Comparison of ENCODE assay signal across 11 cellular contexts in the genomic region with DNA sequence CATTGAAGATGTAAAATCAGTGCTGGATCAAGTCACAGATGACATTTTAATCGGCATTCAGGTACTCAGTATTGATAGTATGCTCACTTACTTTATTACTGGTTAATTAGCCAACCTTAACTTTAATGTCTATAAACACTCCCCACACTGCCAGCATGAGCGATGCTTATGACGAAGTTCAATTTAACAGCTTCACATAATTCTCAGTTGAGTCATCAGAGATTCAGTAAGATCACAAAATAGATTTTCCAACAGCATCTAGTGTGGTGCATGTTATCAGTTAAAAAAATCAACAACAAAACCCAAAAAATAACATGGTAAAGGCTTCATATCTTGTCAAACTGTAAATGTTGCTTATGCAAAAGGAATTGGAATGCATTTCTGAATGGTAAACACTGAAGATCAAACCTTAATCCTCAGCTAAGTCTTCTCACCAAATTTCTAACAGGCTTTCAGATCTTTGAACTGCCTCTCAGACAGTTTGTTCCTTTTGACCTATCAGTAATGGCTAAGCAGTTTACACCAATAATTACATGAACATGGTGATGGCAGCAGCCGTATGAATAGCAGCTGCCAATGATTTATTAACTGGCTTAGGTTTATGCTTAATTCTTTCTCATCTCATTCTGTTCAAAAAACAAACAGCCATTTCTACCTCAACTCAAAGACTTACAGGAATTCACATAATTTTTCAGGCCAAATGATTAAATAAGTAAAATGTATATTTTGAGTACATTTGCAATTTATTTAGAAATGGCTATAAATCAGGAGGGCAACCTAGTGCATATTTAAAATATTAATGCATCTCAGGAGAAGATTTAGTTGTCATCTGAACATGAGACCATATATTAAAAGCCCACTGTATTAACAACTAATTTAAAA.
A peak's percentile ranks its signal among the peaks of the same experiment; 100 is the strongest.
DNase-seq lines count a peak whose midpoint lies in the region; ATAC-seq and TF ChIP-seq lines count a peak whose summit lies in the region.
"Had no signal": no experiment of that assay in that cellular context is flagged by ENCODE, and none has a peak within 500 bp of the region (broad histone marks: within the 10 kb centered on the region; RNA-seq: fewer than 3 reads in every experiment).

No MANE protein-coding gene starts in this region.

- peak; percentile 79 for ATAC-seq in RWPE2 (ENCODE audit: low read depth)
- no peak for ATAC-seq in HG02852 (IDR thresholded peaks at IDR 0.05; ENCODE audit: unreplicated experiment)
- ATAC-seq: naive thymus-derived CD4-positive, alpha-beta T cell had no signal

- no peaks in the 10 kb centered on the region for H3K9me3 ChIP-seq in RWPE2 (ENCODE audit: severe bottlenecking)
- no peaks in the 10 kb centered on the region for H3K9me3 ChIP-seq in suprapubic skin

- TF ChIP-seq POLR2A in suprapubic skin (IDR thresholded peaks at IDR 0.05), result no peak

- peak; percentile 1 for DNase-seq in NCI-H1436 treated with DMSO at 0.1 percent for 48 hours (lab: John Stamatoyannopoulos, UW)
- DNase-seq in NCI-H1436 (lab: John Stamatoyannopoulos, UW), result no peak
- no peak for DNase-seq in RWPE2 (ENCODE audit: low spot score)
- peak; percentile 85 for DNase-seq in fibroblast of peridontal ligament (ENCODE audit: extremely low read depth)
- no peak for DNase-seq in suprapubic skin (ENCODE audit: low spot score in 2 of 2)
- DNase-seq in hippocampal formation (lab: John Stamatoyannopoulos, UW), result no peak
- no peak for DNase-seq in caudate nucleus (lab: John Stamatoyannopoulos, UW)
- DNase-seq: naive thymus-derived CD4-positive, alpha-beta T cell; SHP77 had no signal

- H3K36me3 ChIP-seq in RWPE2 (ENCODE audit: low read depth) (no peaks in the 10 kb centered on the region), suprapubic skin (no peaks in the 10 kb centered on the region)

- H3K4me3 ChIP-seq in RWPE2 (ENCODE audit: severe bottlenecking), result no peak overlapping the region
- H3K4me3 ChIP-seq in suprapubic skin, result no peak overlapping the region

- H3K4me1 ChIP-seq in RWPE2 (ENCODE audit: insufficient read depth, poor library complexity, severe bottlenecking), result peaks cover 10% of the 10 kb centered on the region
- peaks cover 36% of the 10 kb centered on the region for H3K4me1 ChIP-seq in suprapubic skin

- no peak for TF ChIP-seq EP300 in suprapubic skin (IDR thresholded peaks at IDR 0.05)

- H3K27me3 ChIP-seq in RWPE2 (ENCODE audit: insufficient read depth, poor library complexity, severe bottlenecking) (no peaks in the 10 kb centered on the region), suprapubic skin (no peaks in the 10 kb centered on the region)

- TF ChIP-seq CTCF in RWPE2 (IDR thresholded peaks at IDR 0.05; ENCODE audit: poor library complexity, severe bottlenecking), result no peak
- TF ChIP-seq CTCF in suprapubic skin (IDR thresholded peaks at IDR 0.05), result no peak

- WGBS in suprapubic skin, result 22% methylated on average over 4 of the region's 4 CpGs

- peak overlapping the region; percentile 19 for H3K27ac ChIP-seq in RWPE2 (ENCODE audit: poor library complexity, severe bottlenecking)
- peak overlapping the region; percentile 45 for H3K27ac ChIP-seq in suprapubic skin
- no peak overlapping the region for H3K27ac ChIP-seq in caudate nucleus (ENCODE audit: low read depth, low read length)
- H3K27ac ChIP-seq: KMS-11 had no signal

Comparison
In these comparisons a context has a peak if more than half of its experiments do, and no peak if none do; other contexts are left out.
1. DNase-seq: peak in NCI-H1436 treated with DMSO at 0.1 percent for 48 hours (single experiment) and fibroblast of peridontal ligament (single experiment); none in NCI-H1436 (single experiment), RWPE2 (single experiment), suprapubic skin (0 of 2), hippocampal formation (0 of 2) and caudate nucleus (0 of 61).